Comparison of ENCODE assay signal across 10 cellular contexts in genomic region chr4:67122029-67122428, GRCh38.
DNase-seq lines count a peak whose midpoint lies in the region; ATAC-seq, FAIRE-seq and TF ChIP-seq lines count a peak whose summit lies in the region.
"Had no signal": no experiment of that assay in that cellular context is flagged by ENCODE, and none has a peak within 500 bp of the region (broad histone marks: within the 10 kb centered on the region; RNA-seq: fewer than 3 reads in every experiment).

No MANE protein-coding gene starts in this region.

- CTCF ChIA-PET in GM12878 (lab: Yijun Ruan, JAX) = no interaction called here

- no TSS peak for BruUV-seq in GM12878 (replicated peaks; lab: Mats Ljungman, UMichigan)

- intact Hi-C loops in GM12878 (cut with micrococcal nuclease; ENCODE audit: unreplicated experiment) = no loop called here

- SMC1A ChIA-PET in GM12878 (lab: Charles Lee; ENCODE audit: uncharacterized antibody, unreplicated experiment) = no interaction called here

- 2% methylated on average over 3 of the region's 3 CpGs for WGBS in GM12878 (ENCODE audit: insufficient coverage, insufficient replicate concordance, low lambda C conversion rate, missing lambda C conversion rate)

- H3K4me2 ChIP-seq in GM12878 (ENCODE audit: control insufficient read depth, insufficient read depth) = no peak overlapping the region

- no peaks in the 10 kb centered on the region for H3K4me1 ChIP-seq in GM12878 (ENCODE audit: control insufficient read depth, insufficient read depth, low read length)

- H2AFZ ChIP-seq in GM12878 (ENCODE audit: control insufficient read depth, low read depth, low read length) = no peak overlapping the region

- peak; percentile 14 for TF ChIP-seq CTCF in GM13976 (IDR thresholded peaks at IDR 0.05; ENCODE audit: borderline replicate concordance, control extremely low read depth, extremely low read depth, insufficient read depth, missing control alignments)
- TF ChIP-seq CTCF in GM12878 (IDR thresholded peaks at IDR 0.05 in 2 of 3, conservative IDR thresholded peaks at IDR 0.05 in 1 of 3; ENCODE audit: control insufficient read depth in 2 of 3, extremely low read depth in 1 of 3, insufficient read depth in 1 of 3, low read depth in 3 of 3, low read length in 3 of 3) = peak; percentile 23 to 44 (median 40); a peak in 3 of 6 replicates
- TF ChIP-seq CTCF in nephron (IDR thresholded peaks at IDR 0.05; ENCODE audit: unreplicated experiment in 3 of 3) = peak; percentile 35 to 58 (median 45)

- TF ChIP-seq RAD21 in GM12878 (IDR thresholded peaks at IDR 0.05; ENCODE audit: insufficient read depth, low read depth, low read length) = peak; percentile 36; the same call in 1 of the 2 replicates

- no peaks in the 10 kb centered on the region for H3K36me3 Mint-ChIP-seq in nephron (ENCODE audit: low read depth)

- H3K27me3 Mint-ChIP-seq in nephron (ENCODE audit: low read depth) = no peaks in the 10 kb centered on the region

- H3K4me3 ChIP-seq in GM12878 = no peak overlapping the region

- no peaks in the 10 kb centered on the region for H4K20me1 ChIP-seq in GM12878 (ENCODE audit: control insufficient read depth, insufficient read depth)

- H3K27me3 ChIP-seq in GM12878 (replicated peaks in 1 of 2; ENCODE audit: control insufficient read depth in 2 of 2, insufficient read depth in 2 of 2, low read length in 1 of 2) = no peaks in the 10 kb centered on the region

- RAD21 ChIA-PET in GM12878 (lab: Charles Lee; ENCODE audit: unreplicated experiment) = no interaction called here

- H3K4me1 Mint-ChIP-seq in nephron = no peaks in the 10 kb centered on the region

- in situ Hi-C loops in GM13976 (cut with MboI; ENCODE audit: low sequenced_read_pairs, unreplicated experiment) (no loop called here), GM12878 (cut with MboI) (no loop called here)

- H3K27ac ChIP-seq in GM12878 (ENCODE audit: control insufficient read depth, insufficient read depth) = no peak overlapping the region

- DNase-seq in GM13976 (ENCODE audit: low spot score) = no peak
- peak; percentile 21 for DNase-seq in M059J (ENCODE audit: low read depth)
- no peak for DNase-seq in GM12878 (ENCODE audit: low read depth, low spot score)
- DNase-seq in activated CD4-positive, alpha-beta T cell treated with anti-CD3 and anti-CD28 coated beads for 4 hours = no peak
- DNase-seq in NCI-H748 treated with DMSO at 0.1 percent for 48 hours (lab: John Stamatoyannopoulos, UW) = no peak
- DNase-seq in NCI-H2107 (lab: John Stamatoyannopoulos, UW) = no peak
- DNase-seq in MV-4-11 (lab: John Stamatoyannopoulos, UW) = no peak
- DNase-seq: activated T-cell treated with anti-CD3 and anti-CD28 coated beads, Interleukin-2, amount 50 U/mL, for 48 hours had no signal

- no peaks in the 10 kb centered on the region for H3K79me2 ChIP-seq in GM12878 (ENCODE audit: control insufficient read depth, insufficient read depth, low read length)

- H3K27ac Mint-ChIP-seq in nephron = no peak overlapping the region

- peaks cover 6% of the 10 kb centered on the region for H3K9me3 Mint-ChIP-seq in nephron

- no peak for TF ChIP-seq POLR2A in GM12878 (IDR thresholded peaks at IDR 0.05; ENCODE audit: low read depth, low read length)

- no peaks in the 10 kb centered on the region for H3K9me3 ChIP-seq in GM12878 (replicated peaks; ENCODE audit: control insufficient read depth, insufficient read depth, low read length)

- TF ChIP-seq EP300 in GM12878 (IDR thresholded peaks at IDR 0.05; ENCODE audit: borderline replicate concordance in 1 of 2, control insufficient read depth in 1 of 2, low read depth in 2 of 2, low read length in 2 of 2) = no peak

- ATAC-seq in GM12878 = no peak

- no peak overlapping the region for H3K9ac ChIP-seq in GM12878 (ENCODE audit: control insufficient read depth, insufficient read depth, low read length)

- POLR2A ChIA-PET in GM12878 (lab: Charles Lee) = no interaction called here

- no peak overlapping the region for H3K4me3 Mint-ChIP-seq in nephron

- H3K36me3 ChIP-seq in GM12878 (ENCODE audit: control insufficient read depth in 2 of 2, insufficient read depth in 2 of 2, low read length in 1 of 2) = no peaks in the 10 kb centered on the region

- peak; percentile 38 for FAIRE-seq in GM12878 (lab: Jason Lieb, UNC)
- FAIRE-seq: GM12892 had no signal

TF ChIP-seq in GM12878, 131 proteins besides CTCF, POLR2A, EP300 and RAD21:
- TF ChIP-seq POLR2AphosphoS5 (IDR thresholded peaks at IDR 0.05; ENCODE audit: low read length) = no peak
- no peak for TF ChIP-seq FOS (IDR thresholded peaks at IDR 0.05; ENCODE audit: borderline replicate concordance, extremely low read depth, insufficient read length)
- TF ChIP-seq FOXM1 (IDR thresholded peaks at IDR 0.05; ENCODE audit: low read depth, low read length) = no peak
- no peak for TF ChIP-seq ATF2 (IDR thresholded peaks at IDR 0.05; ENCODE audit: low read length)
- TF ChIP-seq ETV6 (conservative IDR thresholded peaks at IDR 0.05 in 1 of 2, IDR thresholded peaks at IDR 0.05 in 1 of 2; ENCODE audit: borderline replicate concordance in 1 of 2, low read depth in 1 of 2) = no peak
- TF ChIP-seq EGR1 (IDR thresholded peaks at IDR 0.05; ENCODE audit: borderline replicate concordance in 1 of 2, low read depth in 2 of 2, low read length in 2 of 2) = no peak
- TF ChIP-seq IKZF2 (IDR thresholded peaks at IDR 0.05) = no peak
- no peak for TF ChIP-seq CEBPZ (IDR thresholded peaks at IDR 0.05; ENCODE audit: low read depth, low read length)
